In genomic region chr17:2797226-2797625, GRCh38 we compare ENCODE assay signal across 14 cellular contexts. TPM values are rescaled to one million over a fixed set of nuclear protein-coding genes. Genes with fewer than 3 reads are reported as not detected.
DNase-seq lines count a peak whose midpoint lies in the region; ATAC-seq and TF ChIP-seq lines count a peak whose summit lies in the region.
"Had no signal": no experiment of that assay in that cellular context is flagged by ENCODE, and none has a peak within 500 bp of the region (broad histone marks: within the 10 kb centered on the region; RNA-seq: fewer than 3 reads in every experiment).

No MANE protein-coding gene starts in this region.

- no peak for TF ChIP-seq EP300 in esophagus muscularis mucosa (IDR thresholded peaks at IDR 0.05)

- H3K36me3 Mint-ChIP-seq in activated CD8-positive, alpha-beta T cell treated with anti-CD3 and anti-CD28 coated beads, Interleukin-2, amount 10 ng/mL, durations not matched to agents 7 days and 5 days (ENCODE audit: low read depth): peaks cover 6% of the 10 kb centered on the region
- H3K36me3 Mint-ChIP-seq in activated CD8-positive, alpha-beta T cell treated with anti-CD3 and anti-CD28 coated beads for 36 hours (ENCODE audit: low read depth): no peaks in the 10 kb centered on the region
- peaks cover 3% of the 10 kb centered on the region for H3K36me3 Mint-ChIP-seq in IgD-negative memory B cell

- no peak for ATAC-seq in activated CD8-positive, alpha-beta T cell treated with anti-CD3 and anti-CD28 coated beads, Interleukin-2, amount 10 ng/mL, durations not matched to agents 7 days and 5 days
- no peak for ATAC-seq in activated CD8-positive, alpha-beta T cell treated with anti-CD3 and anti-CD28 coated beads for 36 hours
- no peak for ATAC-seq in HG03342 (IDR thresholded peaks at IDR 0.05; ENCODE audit: unreplicated experiment)

- H3K4me1 ChIP-seq in skeletal muscle tissue (ENCODE audit: control insufficient read depth in 3 of 3, insufficient read depth in 3 of 3, low read length in 3 of 3) (peaks cover 0 to 5% (median 0%) of the 10 kb centered on the region in 3 donors), esophagus muscularis mucosa (no peaks in the 10 kb centered on the region)
- H3K4me1 ChIP-seq: psoas muscle had no signal

- no peak for DNase-seq in activated CD8-positive, alpha-beta T cell treated with anti-CD3 and anti-CD28 coated beads, Interleukin-2, amount 10 ng/mL, durations not matched to agents 7 days and 5 days
- no peak for DNase-seq in activated CD8-positive, alpha-beta T cell treated with anti-CD3 and anti-CD28 coated beads for 36 hours
- DNase-seq in dorsolateral prefrontal cortex (no peak), COLO829 (ENCODE audit: low spot score) (no peak), esophagus muscularis mucosa (ENCODE audit: extremely low spot score) (no peak)
- DNase-seq: EL; esophagus squamous epithelium; mammary epithelial cell; NCI-H187; psoas muscle; stimulated activated CD4-positive, alpha-beta T cell treated with anti-CD3 and anti-CD28 coated beads, Interleukin-1b, Interleukin-23, amount 100 ng/mL, for 48 hours had no signal

- H3K27me3 Mint-ChIP-seq in activated CD8-positive, alpha-beta T cell treated with anti-CD3 and anti-CD28 coated beads, Interleukin-2, amount 10 ng/mL, durations not matched to agents 7 days and 5 days (ENCODE audit: low read depth): peaks cover 42% of the 10 kb centered on the region
- H3K27me3 Mint-ChIP-seq in activated CD8-positive, alpha-beta T cell treated with anti-CD3 and anti-CD28 coated beads for 36 hours: peaks cover 46% of the 10 kb centered on the region
- H3K27me3 Mint-ChIP-seq in IgD-negative memory B cell: no peaks in the 10 kb centered on the region

- no peaks in the 10 kb centered on the region for H3K27me3 ChIP-seq in dorsolateral prefrontal cortex
- H3K27me3 ChIP-seq in skeletal muscle tissue (ENCODE audit: control insufficient read depth in 3 of 3, insufficient read depth in 3 of 3, low read length in 3 of 3): peaks cover 32 to 52% (median 49%) of the 10 kb centered on the region in 3 donors
- peaks cover 0 to 63% (median 0%) of the 10 kb centered on the region in 4 donors for H3K27me3 ChIP-seq in esophagus muscularis mucosa

- H3K9me3 ChIP-seq in skeletal muscle tissue (ENCODE audit: control insufficient read depth in 3 of 3, low read length in 3 of 3) (no peaks in the 10 kb centered on the region), esophagus muscularis mucosa (no peaks in the 10 kb centered on the region)
- H3K9me3 ChIP-seq: esophagus squamous epithelium, psoas muscle had no signal

- WGBS in esophagus muscularis mucosa: 76% methylated on average over 13 of the region's 15 CpGs

- CTCF ChIA-PET in activated CD8-positive, alpha-beta T cell treated with anti-CD3 and anti-CD28 coated beads, Interleukin-2, amount 10 ng/mL, durations not matched to agents 7 days and 5 days (lab: Charles Lee): interaction anchor here (1.1 to 2.7 kb wide), 3 partner anchors 9 to 15 kb away, joined by 3 to 6 read pairs (median 5); no protein-coding TSS in a partner anchor
- CTCF ChIA-PET in activated CD8-positive, alpha-beta T cell treated with anti-CD3 and anti-CD28 coated beads for 36 hours (lab: Charles Lee): interaction anchor here (1.3 to 3.3 kb wide), 4 partner anchors 11 to 51 kb away, joined by 3 to 14 read pairs (median 3); no protein-coding TSS in a partner anchor

- no peak overlapping the region for H3K9ac ChIP-seq in skeletal muscle tissue (ENCODE audit: low read depth in 1 of 3, low read length in 3 of 3)

- no peak overlapping the region for H3K27ac Mint-ChIP-seq in activated CD8-positive, alpha-beta T cell treated with anti-CD3 and anti-CD28 coated beads, Interleukin-2, amount 10 ng/mL, durations not matched to agents 7 days and 5 days
- no peak overlapping the region for H3K27ac Mint-ChIP-seq in activated CD8-positive, alpha-beta T cell treated with anti-CD3 and anti-CD28 coated beads for 36 hours
- peak overlapping the region; percentile 8 to 69 (median 44) for H3K27ac Mint-ChIP-seq in IgD-negative memory B cell

- no peaks in the 10 kb centered on the region for H3K36me3 ChIP-seq in skeletal muscle tissue (ENCODE audit: control insufficient read depth in 3 of 3, insufficient read depth in 3 of 3, low read length in 3 of 3)
- H3K36me3 ChIP-seq in esophagus muscularis mucosa: no peaks in the 10 kb centered on the region
- H3K36me3 ChIP-seq: esophagus squamous epithelium had no signal

- no peaks in the 10 kb centered on the region for H3K9me3 Mint-ChIP-seq in activated CD8-positive, alpha-beta T cell treated with anti-CD3 and anti-CD28 coated beads, Interleukin-2, amount 10 ng/mL, durations not matched to agents 7 days and 5 days (ENCODE audit: insufficient read depth)
- no peaks in the 10 kb centered on the region for H3K9me3 Mint-ChIP-seq in activated CD8-positive, alpha-beta T cell treated with anti-CD3 and anti-CD28 coated beads for 36 hours
- H3K9me3 Mint-ChIP-seq in IgD-negative memory B cell: no peaks in the 10 kb centered on the region

- POLR2A ChIA-PET in activated CD8-positive, alpha-beta T cell treated with anti-CD3 and anti-CD28 coated beads, Interleukin-2, amount 10 ng/mL, durations not matched to agents 7 days and 5 days (lab: Charles Lee): interaction anchor here (2.2 kb wide), 1 partner anchor 17 kb away, joined by 17 read pairs; no protein-coding TSS in a partner anchor
- POLR2A ChIA-PET in activated CD8-positive, alpha-beta T cell treated with anti-CD3 and anti-CD28 coated beads for 36 hours (lab: Charles Lee): interaction anchor here (1.6 kb wide), 1 partner anchor 17 kb away, joined by 7 read pairs; no protein-coding TSS in a partner anchor

- intact Hi-C loops in activated CD8-positive, alpha-beta T cell treated with anti-CD3 and anti-CD28 coated beads for 36 hours (cut with micrococcal nuclease): no loop called here
- intact Hi-C loops in dorsolateral prefrontal cortex (cut with DNase I) (no loop called here), esophagus muscularis mucosa (cut with DNase I) (no loop called here)

- H3K4me3 ChIP-seq in dorsolateral prefrontal cortex (peak overlapping the region in 44 of 59 donors; percentile 1 to 59 (median 40)), skeletal muscle tissue (ENCODE audit: low read length in 3 of 3) (peak overlapping the region in 2 of 3 donors; percentile 23 to 32), esophagus muscularis mucosa (peak overlapping the region in 2 of 4 donors; percentile 20 to 38)

- H3K4me1 Mint-ChIP-seq in activated CD8-positive, alpha-beta T cell treated with anti-CD3 and anti-CD28 coated beads, Interleukin-2, amount 10 ng/mL, durations not matched to agents 7 days and 5 days (ENCODE audit: low read depth): peaks cover 70% of the 10 kb centered on the region
- peaks cover 57% of the 10 kb centered on the region for H3K4me1 Mint-ChIP-seq in activated CD8-positive, alpha-beta T cell treated with anti-CD3 and anti-CD28 coated beads for 36 hours (ENCODE audit: low read depth)
- H3K4me1 Mint-ChIP-seq in IgD-negative memory B cell: peaks cover 32 to 56% (median 53%) of the 10 kb centered on the region in 3 donors

- TF ChIP-seq CTCF in activated CD8-positive, alpha-beta T cell treated with anti-CD3 and anti-CD28 coated beads for 36 hours (IDR thresholded peaks at IDR 0.05): no peak
- no peak for TF ChIP-seq CTCF in dorsolateral prefrontal cortex (IDR thresholded peaks at IDR 0.05 in 54 of 56, conservative IDR thresholded peaks at IDR 0.05 in 2 of 56; ENCODE audit: low read depth in 1 of 56, partially characterized antibody in 56 of 56)
- no peak for TF ChIP-seq CTCF in esophagus muscularis mucosa (IDR thresholded peaks at IDR 0.05)

- peak overlapping the region in 48 of 59 donors; percentile 5 to 92 (median 53) for H3K27ac ChIP-seq in dorsolateral prefrontal cortex
- no peak overlapping the region for H3K27ac ChIP-seq in skeletal muscle tissue (ENCODE audit: low read depth, low read length)
- H3K27ac ChIP-seq in esophagus muscularis mucosa (replicated peaks in 1 of 4): no peak overlapping the region
- H3K27ac ChIP-seq: esophagus squamous epithelium, psoas muscle had no signal

- no peak for TF ChIP-seq POLR2A in esophagus muscularis mucosa (IDR thresholded peaks at IDR 0.05; ENCODE audit: low read depth)

- peak overlapping the region; percentile 77 for H3K4me3 Mint-ChIP-seq in activated CD8-positive, alpha-beta T cell treated with anti-CD3 and anti-CD28 coated beads, Interleukin-2, amount 10 ng/mL, durations not matched to agents 7 days and 5 days
- H3K4me3 Mint-ChIP-seq in activated CD8-positive, alpha-beta T cell treated with anti-CD3 and anti-CD28 coated beads for 36 hours: no peak overlapping the region
- H3K4me3 Mint-ChIP-seq in IgD-negative memory B cell: peak overlapping the region; percentile 80 to 97 (median 92)

RNA-seq across cellular contexts. Expression of gene RAP1GAP2, which starts 1.0 kb away (rescaled TPM):
- total RNA-seq in activated CD8-positive, alpha-beta T cell treated with anti-CD3 and anti-CD28 coated beads, Interleukin-2, amount 10 ng/mL, durations not matched to agents 7 days and 5 days: 10 to 100 TPM in 1 of 2 experiments, 1 to 10 TPM in 1; 9.4 to 11.0 TPM
- under 1 TPM; 0.31 to 0.50 TPM for total RNA-seq in activated CD8-positive, alpha-beta T cell treated with anti-CD3 and anti-CD28 coated beads for 36 hours
- 3.9 TPM for polyA plus RNA-seq in IgD-negative memory B cell
- total RNA-seq in dorsolateral prefrontal cortex (100 to 1,000 TPM in 98 of 120 experiments, 10 to 100 TPM in 22; 46.2 to 205 (median 124) TPM), skeletal muscle tissue (2.1 TPM), esophagus muscularis mucosa (10 to 100 TPM in 3 of 4 donors, 1 to 10 TPM in 1; 7.4 to 13.1 (median 10.7) TPM)

RNA-seq across cellular contexts. Expression of gene CCDC92B, which starts 47.8 kb away (rescaled TPM):
- total RNA-seq in activated CD8-positive, alpha-beta T cell treated with anti-CD3 and anti-CD28 coated beads, Interleukin-2, amount 10 ng/mL, durations not matched to agents 7 days and 5 days: not detected
- total RNA-seq in activated CD8-positive, alpha-beta T cell treated with anti-CD3 and anti-CD28 coated beads for 36 hours: under 1 TPM in 1 of 2 experiments, not detected in 1; 0.09 TPM
- not detected for polyA plus RNA-seq in IgD-negative memory B cell
- total RNA-seq in dorsolateral prefrontal cortex (10 to 100 TPM in 119 of 120 experiments, 1 to 10 TPM in 1; 6.9 to 29.3 (median 18.3) TPM), skeletal muscle tissue (not detected), esophagus muscularis mucosa (under 1 TPM in 2 of 4 donors, not detected in 2; 0.13 to 0.42 TPM)

Comparison
In these comparisons a context has a peak if more than half of its experiments do, and no peak if none do; other contexts are left out.
1. H3K27ac Mint-ChIP-seq: peak in IgD-negative memory B cell (3 of 3); none in activated CD8-positive, alpha-beta T cell treated with anti-CD3 and anti-CD28 coated beads, Interleukin-2, amount 10 ng/mL, durations not matched to agents 7 days and 5 days (single experiment) and activated CD8-positive, alpha-beta T cell treated with anti-CD3 and anti-CD28 coated beads for 36 hours (single experiment).
2. H3K27ac ChIP-seq: peak in dorsolateral prefrontal cortex (48 of 59); none in skeletal muscle tissue (single experiment) and esophagus muscularis mucosa (0 of 4).